In genomic region chr6:89605861-89606260, GRCh38 we compare ENCODE assay signal across 23 cellular contexts. TPM values are rescaled to one million over a fixed set of nuclear protein-coding genes. Genes with fewer than 3 reads are reported as not detected.
DNase-seq lines count a peak whose midpoint lies in the region; ATAC-seq and TF ChIP-seq lines count a peak whose summit lies in the region.
"Had no signal": no experiment of that assay in that cellular context is flagged by ENCODE, and none has a peak within 500 bp of the region (broad histone marks: within the 10 kb centered on the region; RNA-seq: fewer than 3 reads in every experiment).

No MANE protein-coding gene starts in this region.

- H3K27me3 Mint-ChIP-seq in CD8-positive, alpha-beta T cell (ENCODE audit: low read depth) = no peaks in the 10 kb centered on the region
- H3K27me3 Mint-ChIP-seq: CD4-positive, CD25-positive, alpha-beta regulatory T cell; IgD-negative memory B cell had no signal

- H3K9me3 Mint-ChIP-seq in CD8-positive, alpha-beta T cell = no peaks in the 10 kb centered on the region
- H3K9me3 Mint-ChIP-seq: CD4-positive, CD25-positive, alpha-beta regulatory T cell; IgD-negative memory B cell had no signal

- TF ChIP-seq CTCF in stomach (IDR thresholded peaks at IDR 0.05) = no peak
- no peak for TF ChIP-seq CTCF in CD8-positive, alpha-beta T cell (IDR thresholded peaks at IDR 0.05)

- CTCF ChIA-PET in CD8-positive, alpha-beta T cell (lab: Charles Lee) = no interaction called here

- no peak for TF ChIP-seq EP300 in stomach (IDR thresholded peaks at IDR 0.05)

- H3K36me3 Mint-ChIP-seq in CD8-positive, alpha-beta T cell = peaks cover 4% of the 10 kb centered on the region
- H3K36me3 Mint-ChIP-seq: CD4-positive, CD25-positive, alpha-beta regulatory T cell; IgD-negative memory B cell had no signal

- WGBS in stomach, 5 donors = 83 to 94% (median 89%) methylated on average over 5 of the region's 5 CpGs
- WGBS in aorta, 2 donors = 89 to 95% methylated on average over 5 of the region's 5 CpGs

- POLR2A ChIA-PET in CD8-positive, alpha-beta T cell (lab: Charles Lee) = no interaction called here

- intact Hi-C loops in stomach (cut with DNase I; ENCODE audit: low total_unique reads) = no loop called here
- intact Hi-C loops in aorta (cut with DNase I) = no loop called here
- intact Hi-C loops in CD8-positive, alpha-beta T cell (cut with DNase I, micrococcal nuclease) = no loop called here

- no peak overlapping the region for H3K4me3 Mint-ChIP-seq in CD8-positive, alpha-beta T cell
- H3K4me3 Mint-ChIP-seq: CD4-positive, CD25-positive, alpha-beta regulatory T cell; IgD-negative memory B cell had no signal

- H3K36me3 ChIP-seq in stomach (peaks cover 0 to 13% (median 2%) of the 10 kb centered on the region in 4 donors), aorta (ENCODE audit: control insufficient read depth in 1 of 2, insufficient read depth in 2 of 2, low read length in 1 of 2) (no peaks in the 10 kb centered on the region)
- H3K36me3 ChIP-seq in CD8-positive, alpha-beta T cell (ENCODE audit: insufficient read depth, low read length) = no peaks in the 10 kb centered on the region
- H3K36me3 ChIP-seq: BLaER1, Peyer's patch had no signal

- ATAC-seq in aorta (ENCODE audit: low FRiP score) = no peak
- no peak for ATAC-seq in CD8-positive, alpha-beta T cell
- ATAC-seq: HCT116 had no signal

- H3K4me1 ChIP-seq in stomach (no peaks in the 10 kb centered on the region), aorta (ENCODE audit: control insufficient read depth in 1 of 2, insufficient read depth in 2 of 2, low read length in 2 of 2) (no peaks in the 10 kb centered on the region)
- H3K4me1 ChIP-seq in CD8-positive, alpha-beta T cell (ENCODE audit: insufficient read depth, low read length) = no peaks in the 10 kb centered on the region
- H3K4me1 ChIP-seq: Peyer's patch had no signal

- peaks cover 3% of the 10 kb centered on the region for H3K4me1 Mint-ChIP-seq in CD8-positive, alpha-beta T cell (ENCODE audit: low read depth)

- TF ChIP-seq POLR2A in stomach (IDR thresholded peaks at IDR 0.05) = no peak

- DNase-seq in NCI-H2171 treated with DMSO at 0.1 percent for 48 hours (lab: John Stamatoyannopoulos, UW) (peak; percentile 13), NCI-H2171 (lab: John Stamatoyannopoulos, UW) (no peak), NCI-H2196 (lab: John Stamatoyannopoulos, UW; ENCODE audit: unreplicated experiment) (peak; percentile 28), cerebellar cortex (ENCODE audit: low spot score) (peak; percentile 94), stomach (peak; percentile 17), NCI-H2227 (lab: John Stamatoyannopoulos, UW; ENCODE audit: unreplicated experiment) (no peak), aorta (no peak)
- no peak for DNase-seq in CD8-positive, alpha-beta T cell
- DNase-seq: CD4-positive, CD25-positive, alpha-beta regulatory T cell; NCI-H1092; NCI-H1436 treated with DMSO at 0.1 percent for 48 hours; NCI-H187 treated with DMSO at 0.1 percent for 48 hours; NCI-H446 treated with DMSO at 0.1 percent for 48 hours; NCI-H526; OCI-M1; Peyer's patch; SHP77 treated with DMSO at 0.1 percent for 48 hours; T-helper 1 cell had no signal

- H3K9me3 ChIP-seq in stomach (no peaks in the 10 kb centered on the region), aorta (ENCODE audit: control insufficient read depth, low read length) (no peaks in the 10 kb centered on the region)
- H3K9me3 ChIP-seq in CD8-positive, alpha-beta T cell (ENCODE audit: low read length) = no peaks in the 10 kb centered on the region
- H3K9me3 ChIP-seq: BLaER1, Peyer's patch had no signal

- no peak overlapping the region for H3K27ac ChIP-seq in stomach
- H3K27ac ChIP-seq in aorta (ENCODE audit: low read depth in 1 of 2, low read length in 2 of 2) = no peak overlapping the region
- no peak overlapping the region for H3K27ac ChIP-seq in CD8-positive, alpha-beta T cell (ENCODE audit: low read depth, low read length)
- H3K27ac ChIP-seq: BLaER1, HL-60, KMS-11, Peyer's patch had no signal

- no peaks in the 10 kb centered on the region for H3K27me3 ChIP-seq in stomach
- no peaks in the 10 kb centered on the region for H3K27me3 ChIP-seq in aorta (ENCODE audit: control insufficient read depth in 1 of 2, insufficient read depth in 2 of 2, low read length in 1 of 2)
- H3K27me3 ChIP-seq in CD8-positive, alpha-beta T cell (ENCODE audit: insufficient read depth, low read length) = no peaks in the 10 kb centered on the region
- H3K27me3 ChIP-seq: BLaER1, Peyer's patch had no signal

- H3K4me3 ChIP-seq in stomach (no peak overlapping the region), aorta (ENCODE audit: low read length in 2 of 2) (no peak overlapping the region)
- no peak overlapping the region for H3K4me3 ChIP-seq in CD8-positive, alpha-beta T cell (ENCODE audit: low read depth, low read length)
- H3K4me3 ChIP-seq: BLaER1, Peyer's patch had no signal

- no peak overlapping the region for H3K27ac Mint-ChIP-seq in CD8-positive, alpha-beta T cell
- H3K27ac Mint-ChIP-seq: CD4-positive, CD25-positive, alpha-beta regulatory T cell; IgD-negative memory B cell had no signal

RNA-seq across cellular contexts. Expression of gene LYRM2, which starts 32.7 kb away (rescaled TPM):
- 10 to 100 TPM in 2 of 5 donors, 1 to 10 TPM in 3; 1.4 to 17.1 (median 7.6) TPM for total RNA-seq in stomach
- polyA plus RNA-seq in stomach = 10 to 100 TPM; 12.5 to 26.7 (median 16.1) TPM
- 10 to 100 TPM; 21.4 to 22.6 TPM for total RNA-seq in aorta
- 10 to 100 TPM; 16.8 to 33.7 TPM for polyA plus RNA-seq in aorta
- total RNA-seq in CD8-positive, alpha-beta T cell = 10 to 100 TPM; 16.7 to 17.8 TPM

Comparison
In these comparisons a context has a peak if more than half of its experiments do, and no peak if none do; other contexts are left out.
1. DNase-seq: peak in NCI-H2171 treated with DMSO at 0.1 percent for 48 hours (single experiment), NCI-H2196 (single experiment), cerebellar cortex (single experiment) and stomach (single experiment); none in NCI-H2171 (single experiment), NCI-H2227 (single experiment), aorta (0 of 2) and CD8-positive, alpha-beta T cell (0 of 7).